31 cellular contexts compared by ENCODE assay signal in the genomic region with DNA sequence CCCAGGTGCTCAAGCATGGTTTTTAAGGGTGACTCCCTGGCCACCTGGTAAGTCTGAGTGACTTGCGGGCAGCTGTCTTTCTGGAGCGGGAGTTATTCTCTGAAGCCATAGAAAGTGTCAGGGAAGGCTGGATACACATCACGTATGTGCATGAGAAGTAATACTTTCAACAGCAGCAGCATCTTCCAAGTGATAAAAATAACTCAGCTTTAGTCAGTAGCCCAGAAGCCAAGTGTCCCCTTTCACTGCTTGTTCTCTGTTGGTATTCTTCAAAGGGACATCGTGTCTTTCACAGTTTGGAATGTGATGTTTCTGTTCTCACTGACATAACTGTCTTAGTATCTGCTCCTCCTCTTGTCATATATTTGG.
DNase-seq lines count a peak whose midpoint lies in the region; ATAC-seq and TF ChIP-seq lines count a peak whose summit lies in the region.
"Had no signal": no experiment of that assay in that cellular context is flagged by ENCODE, and none has a peak within 500 bp of the region (broad histone marks: within the 10 kb centered on the region; RNA-seq: fewer than 3 reads in every experiment).

No MANE protein-coding gene starts in this region.

- H3K4me3 Mint-ChIP-seq in brain (no peak overlapping the region), nephron (peak overlapping the region in 1 of 3 experiments; percentile 9)
- H3K4me3 Mint-ChIP-seq in naive thymus-derived CD8-positive, alpha-beta T cell: no peak overlapping the region
- H3K4me3 Mint-ChIP-seq: activated CD4-positive, alpha-beta T cell treated with anti-CD3 and anti-CD28 coated beads for 36 hours; activated CD8-positive, alpha-beta T cell treated with anti-CD3 and anti-CD28 coated beads, Interleukin-2, amount 10 ng/mL, durations not matched to agents 7 days and 5 days; activated naive CD8-positive, alpha-beta T cell treated with anti-CD3 and anti-CD28 coated beads, Interleukin-2, amount 10 ng/mL, durations not matched to agents 7 days and 5 days; endodermal cell; natural killer cell had no signal

- H3K9me3 Mint-ChIP-seq in brain: peaks cover 0 to 3% (median 0%) of the 10 kb centered on the region in 5 experiments
- no peaks in the 10 kb centered on the region for H3K9me3 Mint-ChIP-seq in nephron
- peaks cover 0 to 10% (median 2%) of the 10 kb centered on the region in 9 donors for H3K9me3 Mint-ChIP-seq in naive thymus-derived CD8-positive, alpha-beta T cell
- H3K9me3 Mint-ChIP-seq: activated naive CD8-positive, alpha-beta T cell treated with anti-CD3 and anti-CD28 coated beads, Interleukin-2, amount 10 ng/mL, durations not matched to agents 7 days and 5 days; endodermal cell had no signal

- H3K9me3 ChIP-seq in heart right ventricle: no peaks in the 10 kb centered on the region
- H3K9me3 ChIP-seq in thyroid gland: no peaks in the 10 kb centered on the region
- H3K9me3 ChIP-seq: HAP-1, left lung, ovary, upper lobe of right lung had no signal

- H3K36me3 Mint-ChIP-seq in brain (no peaks in the 10 kb centered on the region), nephron (ENCODE audit: low read depth) (peaks cover 56% of the 10 kb centered on the region)
- H3K36me3 Mint-ChIP-seq in naive thymus-derived CD8-positive, alpha-beta T cell: no peaks in the 10 kb centered on the region
- H3K36me3 Mint-ChIP-seq: activated naive CD8-positive, alpha-beta T cell treated with anti-CD3 and anti-CD28 coated beads, Interleukin-2, amount 10 ng/mL, durations not matched to agents 7 days and 5 days; natural killer cell had no signal

- intact Hi-C loops in heart right ventricle (cut with DNase I): no loop called here
- intact Hi-C loops in thyroid gland (cut with DNase I): no loop called here

- no peaks in the 10 kb centered on the region for H3K27me3 ChIP-seq in heart right ventricle
- H3K27me3 ChIP-seq in thyroid gland: no peaks in the 10 kb centered on the region
- H3K27me3 ChIP-seq: left lung, ovary, upper lobe of right lung had no signal

- peak overlapping the region; percentile 24 to 81 (median 54) for H3K27ac ChIP-seq in heart right ventricle
- peak overlapping the region; percentile 16 to 58 (median 55) for H3K27ac ChIP-seq in thyroid gland
- H3K27ac ChIP-seq: left lung, PC-9, upper lobe of right lung had no signal

- POLR2A ChIA-PET in naive thymus-derived CD8-positive, alpha-beta T cell (lab: Charles Lee): no interaction called here

- 27 to 44% methylated on average over 4 of the region's 4 CpGs for WGBS in heart right ventricle, 2 donors
- WGBS in thyroid gland, 2 donors: 74 to 78% methylated on average over 4 of the region's 4 CpGs

- H3K36me3 ChIP-seq in heart right ventricle (no peaks in the 10 kb centered on the region), thyroid gland (no peaks in the 10 kb centered on the region)
- H3K36me3 ChIP-seq: HAP-1, left lung, ovary, upper lobe of right lung had no signal

- H3K4me1 Mint-ChIP-seq in brain (peaks cover 31% of the 10 kb centered on the region), nephron (peaks cover 68% of the 10 kb centered on the region)
- H3K4me1 Mint-ChIP-seq in naive thymus-derived CD8-positive, alpha-beta T cell: no peaks in the 10 kb centered on the region
- H3K4me1 Mint-ChIP-seq: activated CD4-positive, alpha-beta T cell treated with anti-CD3 and anti-CD28 coated beads for 36 hours; activated naive CD8-positive, alpha-beta T cell treated with anti-CD3 and anti-CD28 coated beads, Interleukin-2, amount 10 ng/mL, durations not matched to agents 7 days and 5 days; natural killer cell had no signal

- no peak for TF ChIP-seq CTCF in brain (conservative IDR thresholded peaks at IDR 0.05)
- TF ChIP-seq CTCF in heart right ventricle (IDR thresholded peaks at IDR 0.05): no peak
- no peak for TF ChIP-seq CTCF in nephron (IDR thresholded peaks at IDR 0.05; ENCODE audit: unreplicated experiment in 3 of 3)
- no peak for TF ChIP-seq CTCF in thyroid gland (IDR thresholded peaks at IDR 0.05)

- ATAC-seq in heart right ventricle (peak; percentile 40 to 86 (median 66)), HG03354 (IDR thresholded peaks at IDR 0.05; ENCODE audit: poor library complexity, severe bottlenecking, unreplicated experiment) (no peak)
- no peak for ATAC-seq in naive thymus-derived CD8-positive, alpha-beta T cell
- ATAC-seq: activated CD4-positive, alpha-beta T cell treated with anti-CD3 and anti-CD28 coated beads for 36 hours; activated CD8-positive, alpha-beta T cell treated with anti-CD3 and anti-CD28 coated beads, Interleukin-2, amount 10 ng/mL, durations not matched to agents 7 days and 5 days; esophagus mucosa; HepG2; natural killer cell had no signal

- no peak for DNase-seq in heart right ventricle
- no peak for DNase-seq in thyroid gland
- no peak for DNase-seq in DMS114 treated with DMSO at 0.1 percent for 48 hours (lab: John Stamatoyannopoulos, UW; ENCODE audit: unreplicated experiment)
- no peak for DNase-seq in naive thymus-derived CD8-positive, alpha-beta T cell
- DNase-seq: activated CD4-positive, alpha-beta T cell treated with anti-CD3 and anti-CD28 coated beads for 36 hours; activated CD8-positive, alpha-beta T cell treated with anti-CD3 and anti-CD28 coated beads, Interleukin-2, amount 10 ng/mL, durations not matched to agents 7 days and 5 days; activated effector memory CD4-positive, alpha-beta T cell treated with anti-CD3 and anti-CD28 coated beads, Interleukin-2, amount 50 U/mL, for 16 hours; activated naive CD8-positive, alpha-beta T cell treated with anti-CD3 and anti-CD28 coated beads, Interleukin-2, amount 10 ng/mL, durations not matched to agents 7 days and 5 days; activated T-cell treated with anti-CD3 and anti-CD28 coated beads, Interleukin-2, amount 50 U/mL, for 1 hour; C1 segment of cervical spinal cord; Calu3; DND-41; endodermal cell; foreskin melanocyte; hippocampal formation; left lung; natural killer cell; NCI-H1092 treated with DMSO at 0.1 percent for 48 hours; NCI-H1930; NCI-H526 treated with DMSO at 0.1 percent for 48 hours; PC-9; SHP77; stimulated activated CD4-positive, alpha-beta T cell treated with anti-CD3 and anti-CD28 coated beads, Interleukin-2, amount 100 ng/mL, for 48 hours; upper lobe of right lung had no signal

- no peak for TF ChIP-seq POLR2A in thyroid gland (IDR thresholded peaks at IDR 0.05)

- peaks cover 7% of the 10 kb centered on the region for H3K27me3 Mint-ChIP-seq in brain
- H3K27me3 Mint-ChIP-seq in nephron (ENCODE audit: low read depth): no peaks in the 10 kb centered on the region
- H3K27me3 Mint-ChIP-seq in naive thymus-derived CD8-positive, alpha-beta T cell: peaks cover 0 to 12% (median 8%) of the 10 kb centered on the region in 5 donors
- H3K27me3 Mint-ChIP-seq: activated naive CD8-positive, alpha-beta T cell treated with anti-CD3 and anti-CD28 coated beads, Interleukin-2, amount 10 ng/mL, durations not matched to agents 7 days and 5 days had no signal

- peak overlapping the region in 3 of 5 experiments; percentile 14 to 51 (median 25) for H3K27ac Mint-ChIP-seq in brain
- H3K27ac Mint-ChIP-seq in nephron: peak overlapping the region; percentile 58 to 85 (median 69)
- no peak overlapping the region for H3K27ac Mint-ChIP-seq in naive thymus-derived CD8-positive, alpha-beta T cell
- H3K27ac Mint-ChIP-seq: activated CD4-positive, alpha-beta T cell treated with anti-CD3 and anti-CD28 coated beads for 36 hours; activated CD8-positive, alpha-beta T cell treated with anti-CD3 and anti-CD28 coated beads, Interleukin-2, amount 10 ng/mL, durations not matched to agents 7 days and 5 days; activated naive CD8-positive, alpha-beta T cell treated with anti-CD3 and anti-CD28 coated beads, Interleukin-2, amount 10 ng/mL, durations not matched to agents 7 days and 5 days; endodermal cell; natural killer cell had no signal

- H3K4me3 ChIP-seq in heart right ventricle (no peak overlapping the region), thyroid gland (replicated peaks in 1 of 3) (no peak overlapping the region)
- H3K4me3 ChIP-seq: HAP-1, left lung, ovary, PC-9, upper lobe of right lung had no signal

- H3K4me1 ChIP-seq in heart right ventricle: peaks cover 11 to 68% (median 34%) of the 10 kb centered on the region in 9 donors
- H3K4me1 ChIP-seq in thyroid gland: peaks cover 27 to 28% of the 10 kb centered on the region in 2 donors
- H3K4me1 ChIP-seq: left lung had no signal

Comparison
In these comparisons a context has a peak if more than half of its experiments do, and no peak if none do; other contexts are left out.
1. H3K27ac Mint-ChIP-seq: peak in brain (3 of 5) and nephron (3 of 3); none in naive thymus-derived CD8-positive, alpha-beta T cell (0 of 10).
2. ATAC-seq: peak in heart right ventricle (8 of 8); none in naive thymus-derived CD8-positive, alpha-beta T cell (0 of 2) and HG03354 (single experiment).